25 cellular contexts compared by ENCODE assay signal in the genomic region with DNA sequence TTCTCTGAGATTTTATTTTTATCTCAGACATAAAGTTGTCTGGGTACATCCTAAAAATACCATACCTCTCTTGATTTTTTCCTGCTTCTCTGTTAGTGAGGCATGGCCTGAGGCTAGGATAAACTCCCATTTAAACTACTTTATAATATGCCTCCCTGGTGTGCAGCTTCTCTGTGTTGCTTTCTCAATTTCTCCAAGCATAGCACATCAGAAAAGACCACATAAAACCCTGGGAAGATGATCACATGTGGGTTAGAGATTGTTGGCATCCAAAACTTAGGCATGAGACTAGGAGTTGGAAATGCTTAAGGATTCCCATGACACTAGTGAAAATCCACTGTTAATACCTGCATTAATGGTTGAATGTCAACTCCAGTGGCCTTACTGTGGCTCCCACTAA.
"Had no signal": no experiment of that assay in that cellular context is flagged by ENCODE, and none has a peak within 500 bp of the region (broad histone marks: within the 10 kb centered on the region; RNA-seq: fewer than 3 reads in every experiment).

No MANE protein-coding gene starts in this region.

- H3K27me3 Mint-ChIP-seq: activated naive CD4-positive, alpha-beta T cell treated with anti-CD3 and anti-CD28 coated beads, Interleukin-2, amount 50 U/mL, for 24 hours; T-helper 17 cell had no signal

- H3K9me3 ChIP-seq: ascending aorta, body of pancreas, Peyer's patch, SJSA1 had no signal

- H3K9me3 Mint-ChIP-seq: activated naive CD4-positive, alpha-beta T cell treated with anti-CD3 and anti-CD28 coated beads, Interleukin-2, amount 50 U/mL, for 24 hours; activated T-helper 1 cell treated with anti-CD3 and anti-CD28 coated beads, Interleukin-12 subunit alpha, Interleukin-12 subunit beta, Interleukin-2, Interleukin-4 antibody, amounts not matched to agents 30 ng/mL and 10 ng/mL and 1 ng/mL, durations not matched to agents 14 hours and 24 hours and 36 hours had no signal

- H3K36me3 ChIP-seq: ascending aorta, Peyer's patch, SJSA1 had no signal

- H3K36me3 Mint-ChIP-seq: activated naive CD4-positive, alpha-beta T cell treated with anti-CD3 and anti-CD28 coated beads, Interleukin-2, amount 50 U/mL, for 24 hours; WTC11 had no signal

- H3K27ac ChIP-seq: ascending aorta, body of pancreas, Peyer's patch, SJSA1 had no signal

- DNase-seq: activated CD4-positive, alpha-beta T cell treated with anti-CD3 and anti-CD28 coated beads for 48 hours; activated CD4-positive, alpha-beta T cell treated with anti-CD3 and anti-CD28 coated beads, Interleukin-2, amount 50 U/mL, for 4 hours; activated CD4-positive, CD25-positive, alpha-beta regulatory T cell treated with anti-CD3 and anti-CD28 coated beads, Interleukin-2, amount 50 U/mL, for 72 hours; activated CD8-positive, alpha-beta memory T cell treated with anti-CD3 and anti-CD28 coated beads, Interleukin-2, amount 50 U/mL, for 48 hours; activated CD8-positive, alpha-beta T cell treated with anti-CD3 and anti-CD28 coated beads, Interleukin-2, amount 10 ng/mL, durations not matched to agents 7 days and 5 days; activated effector memory CD4-positive, alpha-beta T cell treated with Interleukin-2 at 50 U/mL for 16 hours; activated naive CD4-positive, alpha-beta T cell; activated T-cell treated with anti-CD3 and anti-CD28 coated beads, Interleukin-2, amount 50 U/mL, for 1 hour; body of pancreas; central memory CD4-positive, alpha-beta T cell; Karpas-422; NCI-H1092; NCI-H1436; NCI-H187 treated with DMSO at 0.1 percent for 48 hours; NCI-H2081 treated with DMSO at 0.1 percent for 48 hours; Peyer's patch; SHP77; T-helper 17 cell; T-helper 9 cell had no signal

- H3K4me3 Mint-ChIP-seq: activated CD8-positive, alpha-beta T cell treated with anti-CD3 and anti-CD28 coated beads, Interleukin-2, amount 10 ng/mL, durations not matched to agents 7 days and 5 days; activated naive CD4-positive, alpha-beta T cell treated with anti-CD3 and anti-CD28 coated beads, Interleukin-2, amount 50 U/mL, for 24 hours; activated T-helper 1 cell treated with anti-CD3 and anti-CD28 coated beads, Interleukin-12 subunit alpha, Interleukin-12 subunit beta, Interleukin-2, Interleukin-4 antibody, amounts not matched to agents 30 ng/mL and 10 ng/mL and 1 ng/mL, durations not matched to agents 14 hours and 24 hours and 36 hours; T-helper 17 cell; WTC11 had no signal

- H3K4me3 ChIP-seq: ascending aorta, body of pancreas, K562, Peyer's patch, SJSA1 had no signal

- ATAC-seq: activated CD8-positive, alpha-beta T cell treated with anti-CD3 and anti-CD28 coated beads, Interleukin-2, amount 10 ng/mL, durations not matched to agents 7 days and 5 days; body of pancreas; K562; T-helper 17 cell; WTC11 had no signal

- H3K27me3 ChIP-seq: ascending aorta, body of pancreas, Peyer's patch, SJSA1 had no signal

- H3K27ac Mint-ChIP-seq: activated CD8-positive, alpha-beta T cell treated with anti-CD3 and anti-CD28 coated beads, Interleukin-2, amount 10 ng/mL, durations not matched to agents 7 days and 5 days; activated naive CD4-positive, alpha-beta T cell treated with anti-CD3 and anti-CD28 coated beads, Interleukin-2, amount 50 U/mL, for 24 hours; activated T-helper 1 cell treated with anti-CD3 and anti-CD28 coated beads, Interleukin-12 subunit alpha, Interleukin-12 subunit beta, Interleukin-2, Interleukin-4 antibody, amounts not matched to agents 30 ng/mL and 10 ng/mL and 1 ng/mL, durations not matched to agents 14 hours and 24 hours and 36 hours; T-helper 17 cell; WTC11 had no signal

- H3K4me1 Mint-ChIP-seq: activated naive CD4-positive, alpha-beta T cell treated with anti-CD3 and anti-CD28 coated beads, Interleukin-2, amount 50 U/mL, for 24 hours; T-helper 17 cell; WTC11 had no signal

- H3K4me1 ChIP-seq: ascending aorta, body of pancreas, Peyer's patch had no signal
